1 cellular context compared by ENCODE assay signal in the genomic region with DNA sequence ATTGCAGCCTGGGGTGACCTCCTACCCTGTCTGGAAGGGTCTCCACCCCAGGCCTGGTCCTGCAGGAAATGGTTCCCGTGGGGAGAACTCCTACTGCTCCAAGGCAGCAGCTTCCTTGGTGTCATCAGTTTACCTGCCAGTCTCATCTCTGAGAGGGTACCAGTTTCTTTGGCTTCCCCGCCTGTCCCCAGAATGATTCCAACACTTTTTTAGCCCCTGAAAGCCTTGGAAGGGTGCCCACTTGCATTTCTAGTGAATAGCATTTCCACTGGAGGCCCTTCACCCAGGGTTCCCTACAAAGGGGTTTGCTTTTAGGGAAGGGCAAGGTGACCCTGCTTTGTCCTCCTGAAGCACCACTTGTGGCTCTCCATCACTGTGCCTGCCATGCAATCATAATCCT.
TF ChIP-seq lines count a peak whose summit lies in the region.

No MANE protein-coding gene starts in this region.

TF ChIP-seq in HepG2, 621 proteins besides CTCF, POLR2A, EP300 and RAD21:
- TF ChIP-seq ZNF446 (CRISPR knock-in tag; IDR thresholded peaks at IDR 0.05) (no peak), ZBTB20 (CRISPR knock-in tag; IDR thresholded peaks at IDR 0.05; ENCODE audit: borderline replicate concordance, low read depth) (no peak), IKZF1 (IDR thresholded peaks at IDR 0.05) (no peak), ZNF878 (CRISPR knock-in tag; IDR thresholded peaks at IDR 0.05) (no peak), ZNF557 (CRISPR knock-in tag; IDR thresholded peaks at IDR 0.05) (no peak), HOXA7 (CRISPR knock-in tag; IDR thresholded peaks at IDR 0.05) (no peak)
- TF ChIP-seq, protein P1, sequence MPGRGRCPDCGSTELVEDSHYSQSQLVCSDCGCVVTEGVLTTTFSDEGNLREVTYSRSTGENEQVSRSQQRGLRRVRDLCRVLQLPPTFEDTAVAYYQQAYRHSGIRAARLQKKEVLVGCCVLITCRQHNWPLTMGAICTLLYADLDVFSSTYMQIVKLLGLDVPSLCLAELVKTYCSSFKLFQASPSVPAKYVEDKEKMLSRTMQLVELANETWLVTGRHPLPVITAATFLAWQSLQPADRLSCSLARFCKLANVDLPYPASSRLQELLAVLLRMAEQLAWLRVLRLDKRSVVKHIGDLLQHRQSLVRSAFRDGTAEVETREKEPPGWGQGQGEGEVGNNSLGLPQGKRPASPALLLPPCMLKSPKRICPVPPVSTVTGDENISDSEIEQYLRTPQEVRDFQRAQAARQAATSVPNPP (CRISPR knock-in tag; IDR thresholded peaks at IDR 0.05): no peak
